In genomic region chr4:16513876-16514275, GRCh38 we compare ENCODE assay signal across 16 cellular contexts.
DNase-seq lines count a peak whose midpoint lies in the region; ATAC-seq and TF ChIP-seq lines count a peak whose summit lies in the region.
"Had no signal": no experiment of that assay in that cellular context is flagged by ENCODE, and none has a peak within 500 bp of the region (broad histone marks: within the 10 kb centered on the region; RNA-seq: fewer than 3 reads in every experiment).

No MANE protein-coding gene starts in this region.

- no peak for TF ChIP-seq CTCF in GM10248 (IDR thresholded peaks at IDR 0.05; ENCODE audit: control extremely low read depth, extremely low read depth, low read depth, missing control alignments)

- no peak for ATAC-seq in HG03097 (IDR thresholded peaks at IDR 0.05; ENCODE audit: low FRiP score, unreplicated experiment)

- DNase-seq in ELR (ENCODE audit: low read depth) (peak; percentile 11), dermis blood vessel endothelial cell (peak; percentile 68), islet precursor cell (peak; percentile 56), activated gamma-delta T cell (lab: John Stamatoyannopoulos, UW) (no peak), NCI-H1436 treated with DMSO at 0.1 percent for 48 hours (lab: John Stamatoyannopoulos, UW) (no peak), GM10248 (ENCODE audit: extremely low spot score) (no peak)
- DNase-seq: ACHN; C1 segment of cervical spinal cord; Calu3; CD4-positive, alpha-beta T cell; DMS79; EL; GDM1; GM23248; KG1 had no signal

- CTCF ChIA-PET in GM10248 (lab: Yijun Ruan, JAX): no interaction called here

- POLR2A ChIA-PET in GM10248 (lab: Yijun Ruan, JAX): no interaction called here

Comparison
In these comparisons a context has a peak if more than half of its experiments do, and no peak if none do; other contexts are left out.
1. DNase-seq: peak in ELR (single experiment), dermis blood vessel endothelial cell (single experiment) and islet precursor cell (single experiment); none in activated gamma-delta T cell (single experiment), NCI-H1436 treated with DMSO at 0.1 percent for 48 hours (single experiment) and GM10248 (single experiment).